ENCODE assay signal across 9 cellular contexts in genomic region chr3:194103475-194103874, GRCh38. TPM values are rescaled to one million over a fixed set of nuclear protein-coding genes. Genes with fewer than 3 reads are reported as not detected.
DNase-seq lines count a peak whose midpoint lies in the region; ATAC-seq and TF ChIP-seq lines count a peak whose summit lies in the region.
"Had no signal": no experiment of that assay in that cellular context is flagged by ENCODE, and none has a peak within 500 bp of the region (broad histone marks: within the 10 kb centered on the region; RNA-seq: fewer than 3 reads in every experiment).

No MANE protein-coding gene starts in this region.

- H3K36me3 Mint-ChIP-seq in CD8-positive, alpha-beta T cell, result no peaks in the 10 kb centered on the region
- H3K36me3 Mint-ChIP-seq in T-helper 1 cell treated with Interleukin-12 subunit alpha and Interleukin-12 subunit beta and Interleukin-4 antibody, amounts not matched to agents 30 μg/mL and 1 μg/mL, for 36 hours (ENCODE audit: low read depth), result no peaks in the 10 kb centered on the region

- H3K36me3 ChIP-seq in CD8-positive, alpha-beta T cell (ENCODE audit: insufficient read depth, low read length), result no peaks in the 10 kb centered on the region
- no peaks in the 10 kb centered on the region for H3K36me3 ChIP-seq in sigmoid colon

- peaks cover 11% of the 10 kb centered on the region for H3K4me1 ChIP-seq in CD8-positive, alpha-beta T cell (ENCODE audit: insufficient read depth, low read length)
- peaks cover 0 to under 1% (median 0%) of the 10 kb centered on the region in 4 donors for H3K4me1 ChIP-seq in sigmoid colon

- no peaks in the 10 kb centered on the region for H3K9me3 ChIP-seq in CD8-positive, alpha-beta T cell (ENCODE audit: low read length)
- H3K9me3 ChIP-seq in sigmoid colon, result no peaks in the 10 kb centered on the region

- H3K27me3 Mint-ChIP-seq in CD8-positive, alpha-beta T cell (ENCODE audit: low read depth), result peaks cover 15% of the 10 kb centered on the region
- peaks cover 35% of the 10 kb centered on the region for H3K27me3 Mint-ChIP-seq in T-helper 1 cell treated with Interleukin-12 subunit alpha and Interleukin-12 subunit beta and Interleukin-4 antibody, amounts not matched to agents 30 μg/mL and 1 μg/mL, for 36 hours (ENCODE audit: low read depth)

- H3K27ac Mint-ChIP-seq in CD8-positive, alpha-beta T cell, result no peak overlapping the region
- no peak overlapping the region for H3K27ac Mint-ChIP-seq in T-helper 1 cell treated with Interleukin-12 subunit alpha and Interleukin-12 subunit beta and Interleukin-4 antibody, amounts not matched to agents 30 μg/mL and 1 μg/mL, for 36 hours

- CTCF ChIA-PET in CD8-positive, alpha-beta T cell (lab: Charles Lee), result no interaction called here

- intact Hi-C loops in CD8-positive, alpha-beta T cell (cut with DNase I, micrococcal nuclease), result no loop called here
- intact Hi-C loops in sigmoid colon (cut with DNase I), result no loop called here

- POLR2A ChIA-PET in CD8-positive, alpha-beta T cell (lab: Charles Lee), result interaction anchor here (0.6 kb wide), 1 partner anchor 100 kb away, joined by 3 read pairs; no protein-coding TSS in a partner anchor

- H3K4me1 Mint-ChIP-seq in CD8-positive, alpha-beta T cell (ENCODE audit: low read depth), result peaks cover 6% of the 10 kb centered on the region
- H3K4me1 Mint-ChIP-seq in T-helper 1 cell treated with Interleukin-12 subunit alpha and Interleukin-12 subunit beta and Interleukin-4 antibody, amounts not matched to agents 30 μg/mL and 1 μg/mL, for 36 hours (ENCODE audit: low read depth), result peaks cover 42% of the 10 kb centered on the region

- H3K9me3 Mint-ChIP-seq in CD8-positive, alpha-beta T cell, result no peaks in the 10 kb centered on the region
- H3K9me3 Mint-ChIP-seq in T-helper 1 cell treated with Interleukin-12 subunit alpha and Interleukin-12 subunit beta and Interleukin-4 antibody, amounts not matched to agents 30 μg/mL and 1 μg/mL, for 36 hours, result no peaks in the 10 kb centered on the region

- TF ChIP-seq CTCF in CD8-positive, alpha-beta T cell (IDR thresholded peaks at IDR 0.05), result no peak
- TF ChIP-seq CTCF in sigmoid colon (IDR thresholded peaks at IDR 0.05), result no peak

- WGBS in sigmoid colon, 2 donors, result 61 to 88% methylated on average over 7 of the region's 7 CpGs

- H3K27ac ChIP-seq in CD8-positive, alpha-beta T cell (ENCODE audit: low read depth, low read length), result no peak overlapping the region
- no peak overlapping the region for H3K27ac ChIP-seq in sigmoid colon

- peak; percentile 97 for ATAC-seq in CD8-positive, alpha-beta T cell
- peak; percentile 33 for ATAC-seq in GM19351 (IDR thresholded peaks at IDR 0.05; ENCODE audit: unreplicated experiment)

- no peak for TF ChIP-seq EP300 in sigmoid colon (IDR thresholded peaks at IDR 0.05)

- H3K4me3 ChIP-seq in CD8-positive, alpha-beta T cell (ENCODE audit: low read depth, low read length), result no peak overlapping the region
- no peak overlapping the region for H3K4me3 ChIP-seq in sigmoid colon

- DNase-seq in CD8-positive, alpha-beta T cell, result peak in 5 of 7 experiments; percentile 11 to 61 (median 33)
- peak; percentile 4 for DNase-seq in effector CD8-positive, alpha-beta T cell (lab: John Stamatoyannopoulos, UW)
- DNase-seq in H4 (ENCODE audit: low spot score) (no peak), SHP77 (lab: John Stamatoyannopoulos, UW) (no peak), midbrain (lab: John Stamatoyannopoulos, UW) (no peak), sigmoid colon (no peak)
- DNase-seq: NCI-H1092 treated with DMSO at 0.1 percent for 48 hours had no signal

- TF ChIP-seq POLR2A in sigmoid colon (IDR thresholded peaks at IDR 0.05), result no peak

- no peaks in the 10 kb centered on the region for H3K27me3 ChIP-seq in CD8-positive, alpha-beta T cell (ENCODE audit: insufficient read depth, low read length)
- no peaks in the 10 kb centered on the region for H3K27me3 ChIP-seq in sigmoid colon

- no peak overlapping the region for H3K4me3 Mint-ChIP-seq in CD8-positive, alpha-beta T cell
- peak overlapping the region; percentile 38 for H3K4me3 Mint-ChIP-seq in T-helper 1 cell treated with Interleukin-12 subunit alpha and Interleukin-12 subunit beta and Interleukin-4 antibody, amounts not matched to agents 30 μg/mL and 1 μg/mL, for 36 hours

RNA-seq across cellular contexts. Expression of gene HES1, which starts 32.5 kb away (rescaled TPM):
- 1 to 10 TPM in 1 of 2 experiments, under 1 TPM in 1; 0.92 to 1.1 TPM for total RNA-seq in CD8-positive, alpha-beta T cell
- 19.3 and 22.5 TPM in 2 replicates for total RNA-seq in H4 (2014; rRNA removed; shearing (Covaris generic))
- total RNA-seq in sigmoid colon, result 10 to 100 TPM; 17.4 to 35.0 (median 23.4) TPM
- polyA plus RNA-seq in sigmoid colon, result 10 to 100 TPM; 24.0 to 47.4 (median 45.4) TPM

Comparison
In these comparisons a context has a peak if more than half of its experiments do, and no peak if none do; other contexts are left out.
1. DNase-seq: peak in CD8-positive, alpha-beta T cell (5 of 7) and effector CD8-positive, alpha-beta T cell (single experiment); none in H4 (single experiment), SHP77 (0 of 2), midbrain (single experiment) and sigmoid colon (single experiment).